14 cellular contexts compared by ENCODE assay signal in genomic region chr12:80838708-80839107, GRCh38.
DNase-seq lines count a peak whose midpoint lies in the region; ATAC-seq and TF ChIP-seq lines count a peak whose summit lies in the region.
"Had no signal": no experiment of that assay in that cellular context is flagged by ENCODE, and none has a peak within 500 bp of the region (broad histone marks: within the 10 kb centered on the region; RNA-seq: fewer than 3 reads in every experiment).

No MANE protein-coding gene starts in this region.

- TF ChIP-seq CTCF in left lung (IDR thresholded peaks at IDR 0.05): no peak

- intact Hi-C loops in left lung (cut with DNase I): loop anchor here in 1 of 2 donors (10.0 kb wide), 1 partner anchor 106 kb away; no protein-coding TSS in a partner anchor

- no peaks in the 10 kb centered on the region for H3K27me3 ChIP-seq in left lung

- H3K9me3 ChIP-seq in left lung: no peaks in the 10 kb centered on the region

- no peak overlapping the region for H3K4me3 ChIP-seq in left lung

- H3K36me3 ChIP-seq in left lung: no peaks in the 10 kb centered on the region

- ATAC-seq in GM18517 (IDR thresholded peaks at IDR 0.05; ENCODE audit: unreplicated experiment) (peak; percentile 46), GM21717 (IDR thresholded peaks at IDR 0.05; ENCODE audit: unreplicated experiment) (peak; percentile 57), left lung (peak; percentile 85), GM18909 (IDR thresholded peaks at IDR 0.05; ENCODE audit: poor library complexity, unreplicated experiment) (no peak)
- ATAC-seq: activated CD8-positive, alpha-beta T cell treated with anti-CD3 and anti-CD28 coated beads, Interleukin-2, amount 10 ng/mL, durations not matched to agents 7 days and 5 days; HCT116 had no signal

- H3K27ac ChIP-seq in left lung: peak overlapping the region in 1 of 2 donors; percentile 33

- DNase-seq in NCI-H2107 (lab: John Stamatoyannopoulos, UW) (peak; percentile 29), left lung (no peak), COLO668 (lab: John Stamatoyannopoulos, UW; ENCODE audit: unreplicated experiment) (no peak)
- DNase-seq in stimulated activated CD4-positive, alpha-beta T cell treated with anti-CD3 and anti-CD28 coated beads, Interleukin-1b, Interleukin-23, amount 100 ng/mL, for 48 hours: no peak
- DNase-seq in activated naive CD4-positive, alpha-beta T cell treated with anti-CD3 and anti-CD28 coated beads, Interleukin-2, amount 50 U/mL, for 16 hours: no peak
- DNase-seq: activated CD8-positive, alpha-beta T cell treated with anti-CD3 and anti-CD28 coated beads, Interleukin-2, amount 10 ng/mL, durations not matched to agents 7 days and 5 days; amniotic stem cell; CD4-positive, alpha-beta memory T cell; NCI-H526 treated with DMSO at 0.1 percent for 48 hours; stimulated activated CD8-positive, alpha-beta memory T cell treated with anti-CD3 and anti-CD28 coated beads, Interleukin-4, amount 100 ng/mL, for 48 hours had no signal

- H3K4me1 ChIP-seq in left lung: peaks cover 0 to 5% of the 10 kb centered on the region in 2 donors
